8 cellular contexts compared by ENCODE assay signal in genomic region chr12:5796171-5797091, GRCh38.
DNase-seq lines count a peak whose midpoint lies in the region; ATAC-seq and TF ChIP-seq lines count a peak whose summit lies in the region.

No MANE protein-coding gene starts in this region.

- intact Hi-C loops in tibial artery (cut with DNase I; ENCODE audit: low total_unique reads), result loop anchor here (10.0 kb wide), 1 partner anchor 372 kb away; no protein-coding TSS in a partner anchor

- DNase-seq in BE2C (peak; percentile 50), H4 (ENCODE audit: low spot score) (peak; percentile 50), iPS-NIHi7 (ENCODE audit: extremely low spot score) (peak; percentile 90), tibial artery (no peak), NCI-H128 (lab: John Stamatoyannopoulos, UW; ENCODE audit: unreplicated experiment) (no peak), NCI-H774 (lab: John Stamatoyannopoulos, UW) (no peak)

- no peak for ATAC-seq in HG02678 (IDR thresholded peaks at IDR 0.05; ENCODE audit: unreplicated experiment)

- H3K9me3 ChIP-seq in BE2C, result no peaks in the 10 kb centered on the region
- H3K9me3 ChIP-seq in tibial artery, result no peaks in the 10 kb centered on the region

- no peaks in the 10 kb centered on the region for H3K27me3 ChIP-seq in BE2C
- H3K27me3 ChIP-seq in tibial artery, result peaks cover 0 to 4% of the 10 kb centered on the region in 2 donors

- no peak overlapping the region for H3K27ac ChIP-seq in tibial artery

- TF ChIP-seq CTCF in BE2C (IDR thresholded peaks at IDR 0.05; ENCODE audit: low read depth, low read length), result peak; percentile 59
- peak; percentile 86 for TF ChIP-seq CTCF in WI38 (IDR thresholded peaks at IDR 0.05; ENCODE audit: low read depth, low read length)
- TF ChIP-seq CTCF in tibial artery (IDR thresholded peaks at IDR 0.05), result peak; percentile 59 to 64

- H3K36me3 ChIP-seq in BE2C (no peaks in the 10 kb centered on the region), tibial artery (no peaks in the 10 kb centered on the region)

- no peak overlapping the region for H3K4me3 ChIP-seq in BE2C (ENCODE audit: low read depth, low read length)
- H3K4me3 ChIP-seq in WI38 (ENCODE audit: low read depth, low read length), result no peak overlapping the region
- H3K4me3 ChIP-seq in tibial artery, result no peak overlapping the region

- H3K4me1 ChIP-seq in BE2C (no peaks in the 10 kb centered on the region), tibial artery (no peaks in the 10 kb centered on the region)

Comparison
In these comparisons a context has a peak if more than half of its experiments do, and no peak if none do; other contexts are left out.
1. DNase-seq: peak in BE2C (single experiment), H4 (single experiment) and iPS-NIHi7 (single experiment); none in tibial artery (0 of 2), NCI-H128 (single experiment) and NCI-H774 (single experiment).
2. Peak in every context shown above with its lines, with median percentiles within 50 percentile points of each other: CTCF ChIP-seq.